1 cellular context compared by ENCODE assay signal in the genomic region with DNA sequence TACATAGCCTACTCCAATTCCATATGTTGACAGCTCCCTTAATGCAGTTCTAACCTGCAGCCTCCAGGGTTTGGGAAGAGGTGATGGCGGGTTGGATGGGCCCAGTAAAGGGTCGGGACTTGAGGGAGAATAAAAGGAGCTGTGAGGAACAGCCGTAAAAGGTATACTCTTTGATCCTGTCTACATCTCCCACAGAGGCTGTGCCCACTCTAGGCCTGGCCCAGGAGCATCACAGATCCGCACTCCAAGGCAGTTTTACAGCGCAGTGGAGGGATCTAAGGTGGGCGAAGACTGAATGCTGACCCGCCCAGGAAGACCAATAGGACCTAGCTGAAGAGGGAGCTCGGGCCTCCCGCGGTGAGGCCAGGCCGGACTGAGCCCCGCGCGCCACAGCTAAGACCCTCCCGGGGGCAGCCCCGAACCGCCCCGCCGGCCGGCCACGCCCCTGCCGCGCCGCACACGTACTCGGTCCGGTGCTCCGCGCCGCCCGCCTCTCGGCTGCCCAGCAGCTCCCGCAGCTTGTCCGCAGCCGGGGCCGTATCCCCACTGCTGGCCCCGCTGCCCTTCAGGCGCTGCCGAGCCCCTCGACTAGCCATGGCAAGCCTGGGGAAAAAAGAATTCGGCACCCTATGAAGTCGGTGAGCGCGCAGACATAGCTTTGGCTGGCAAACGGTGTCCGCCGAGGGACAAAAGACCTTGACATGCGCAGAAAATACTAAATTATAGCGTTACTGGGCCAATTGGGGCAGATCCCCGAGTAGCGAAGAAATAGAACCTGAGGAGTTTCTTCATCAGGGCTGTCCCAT.
TF ChIP-seq lines count a peak whose summit lies in the region.

A gene with protein sequence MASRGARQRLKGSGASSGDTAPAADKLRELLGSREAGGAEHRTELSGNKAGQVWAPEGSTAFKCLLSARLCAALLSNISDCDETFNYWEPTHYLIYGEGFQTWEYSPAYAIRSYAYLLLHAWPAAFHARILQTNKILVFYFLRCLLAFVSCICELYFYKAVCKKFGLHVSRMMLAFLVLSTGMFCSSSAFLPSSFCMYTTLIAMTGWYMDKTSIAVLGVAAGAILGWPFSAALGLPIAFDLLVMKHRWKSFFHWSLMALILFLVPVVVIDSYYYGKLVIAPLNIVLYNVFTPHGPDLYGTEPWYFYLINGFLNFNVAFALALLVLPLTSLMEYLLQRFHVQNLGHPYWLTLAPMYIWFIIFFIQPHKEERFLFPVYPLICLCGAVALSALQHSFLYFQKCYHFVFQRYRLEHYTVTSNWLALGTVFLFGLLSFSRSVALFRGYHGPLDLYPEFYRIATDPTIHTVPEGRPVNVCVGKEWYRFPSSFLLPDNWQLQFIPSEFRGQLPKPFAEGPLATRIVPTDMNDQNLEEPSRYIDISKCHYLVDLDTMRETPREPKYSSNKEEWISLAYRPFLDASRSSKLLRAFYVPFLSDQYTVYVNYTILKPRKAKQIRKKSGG (minus strand): TSS at position 695 of the 806 bp plus-strand sequence. CDS start 99 bp downstream, at position 596.

TF ChIP-seq in K562, 482 proteins besides CTCF, POLR2A, EP300 and RAD21 (continued from another document and continues in another):
- TF ChIP-seq, protein P1, sequence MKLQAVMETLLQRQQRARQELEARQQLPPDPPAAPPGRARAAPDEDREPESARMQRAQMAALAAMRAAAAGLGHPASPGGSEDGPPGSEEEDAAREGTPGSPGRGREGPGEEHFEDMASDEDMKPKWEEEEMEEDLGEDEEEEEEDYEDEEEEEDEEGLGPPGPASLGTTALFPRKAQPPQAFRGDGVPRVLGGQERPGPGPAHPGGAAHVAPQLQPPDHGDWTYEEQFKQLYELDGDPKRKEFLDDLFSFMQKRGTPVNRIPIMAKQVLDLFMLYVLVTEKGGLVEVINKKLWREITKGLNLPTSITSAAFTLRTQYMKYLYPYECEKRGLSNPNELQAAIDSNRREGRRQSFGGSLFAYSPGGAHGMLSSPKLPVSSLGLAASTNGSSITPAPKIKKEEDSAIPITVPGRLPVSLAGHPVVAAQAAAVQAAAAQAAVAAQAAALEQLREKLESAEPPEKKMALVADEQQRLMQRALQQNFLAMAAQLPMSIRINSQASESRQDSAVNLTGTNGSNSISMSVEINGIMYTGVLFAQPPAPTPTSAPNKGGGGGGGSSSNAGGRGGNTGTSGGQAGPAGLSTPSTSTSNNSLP (IDR thresholded peaks at IDR 0.05; ENCODE audit: borderline replicate concordance, low read depth, low read length), result peak; percentile 51; the same call in 1 of the 2 replicates
- TF ChIP-seq RBBP5 (IDR thresholded peaks at IDR 0.05; ENCODE audit: borderline replicate concordance, insufficient read depth, low read length, poor library complexity, severe bottlenecking) (peak; percentile 98), PURB (CRISPR knock-in tag; IDR thresholded peaks at IDR 0.05; ENCODE audit: low read depth) (no peak), TOE1 (IDR thresholded peaks at IDR 0.05; ENCODE audit: borderline replicate concordance) (peak; percentile 88), TOE1 (CRISPR knock-in tag; IDR thresholded peaks at IDR 0.05; ENCODE audit: borderline replicate concordance, low read depth) (no peak), TCF3 (CRISPR knock-in tag; IDR thresholded peaks at IDR 0.05) (peak; percentile 14; the same call in 1 of the 2 replicates), CREB1 (IDR thresholded peaks at IDR 0.05) (0 out of 2 replicates have a peak, but pooled peaks have one; percentile 36), CREB1 (CRISPR knock-in tag; IDR thresholded peaks at IDR 0.05) (no peak), ZBTB1 (CRISPR knock-in tag; IDR thresholded peaks at IDR 0.05; ENCODE audit: borderline replicate concordance, low read depth) (peak; percentile 61), HDAC1 (IDR thresholded peaks at IDR 0.05) (peak in 1 of 2 experiments; percentile 77; a peak in 2 of 4 replicates), CAMTA2 (CRISPR knock-in tag; conservative IDR thresholded peaks at IDR 0.05) (0 out of 2 replicates have a peak, but pooled peaks have one; percentile 56), SOX6 (IDR thresholded peaks at IDR 0.05) (peak; percentile 35; the same call in 1 of the 2 replicates), EHMT2 (IDR thresholded peaks at IDR 0.05) (peak; percentile 86), HNRNPLL (IDR thresholded peaks at IDR 0.05; ENCODE audit: low read depth, low read length, poor library complexity, severe bottlenecking) (peak; percentile 61), HNRNPL (IDR thresholded peaks at IDR 0.05; ENCODE audit: low read depth, low read length) (no peak), RBFOX2 (IDR thresholded peaks at IDR 0.05; ENCODE audit: low read depth, low read length) (peak; percentile 86), ATF7 (IDR thresholded peaks at IDR 0.05) (peak; percentile 57), MAFG (tag; conservative IDR thresholded peaks at IDR 0.05) (no peak), FOXM1 (IDR thresholded peaks at IDR 0.05; ENCODE audit: low read depth) (no peak), FOXM1 (CRISPR knock-in tag; IDR thresholded peaks at IDR 0.05; ENCODE audit: low read depth) (peak; percentile 84; the same call in 1 of the 2 replicates), MAZ (CRISPR knock-in tag; conservative IDR thresholded peaks at IDR 0.05 in 1 of 2, IDR thresholded peaks at IDR 0.05 in 1 of 2) (peak; percentile 62 to 77; a peak in 3 of 4 replicates), DACH1 (IDR thresholded peaks at IDR 0.05; ENCODE audit: partially characterized antibody) (peak; percentile 10), ZFX (CRISPR knock-in tag; IDR thresholded peaks at IDR 0.05) (peak; percentile 69), ZNF785 (CRISPR knock-in tag; IDR thresholded peaks at IDR 0.05) (no peak), SAP30 (IDR thresholded peaks at IDR 0.05; ENCODE audit: borderline replicate concordance, insufficient read depth, low read depth, low read length, poor library complexity, severe bottlenecking) (peak; percentile 82), BCOR (IDR thresholded peaks at IDR 0.05) (no peak)
- TF ChIP-seq, protein P2, sequence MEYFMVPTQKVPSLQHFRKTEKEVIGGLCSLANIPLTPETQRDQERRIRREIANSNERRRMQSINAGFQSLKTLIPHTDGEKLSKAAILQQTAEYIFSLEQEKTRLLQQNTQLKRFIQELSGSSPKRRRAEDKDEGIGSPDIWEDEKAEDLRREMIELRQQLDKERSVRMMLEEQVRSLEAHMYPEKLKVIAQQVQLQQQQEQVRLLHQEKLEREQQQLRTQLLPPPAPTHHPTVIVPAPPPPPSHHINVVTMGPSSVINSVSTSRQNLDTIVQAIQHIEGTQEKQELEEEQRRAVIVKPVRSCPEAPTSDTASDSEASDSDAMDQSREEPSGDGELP (CRISPR knock-in tag; IDR thresholded peaks at IDR 0.05; ENCODE audit: borderline replicate concordance), result peak; percentile 49; the same call in 1 of the 2 replicates
- TF ChIP-seq, protein P3, sequence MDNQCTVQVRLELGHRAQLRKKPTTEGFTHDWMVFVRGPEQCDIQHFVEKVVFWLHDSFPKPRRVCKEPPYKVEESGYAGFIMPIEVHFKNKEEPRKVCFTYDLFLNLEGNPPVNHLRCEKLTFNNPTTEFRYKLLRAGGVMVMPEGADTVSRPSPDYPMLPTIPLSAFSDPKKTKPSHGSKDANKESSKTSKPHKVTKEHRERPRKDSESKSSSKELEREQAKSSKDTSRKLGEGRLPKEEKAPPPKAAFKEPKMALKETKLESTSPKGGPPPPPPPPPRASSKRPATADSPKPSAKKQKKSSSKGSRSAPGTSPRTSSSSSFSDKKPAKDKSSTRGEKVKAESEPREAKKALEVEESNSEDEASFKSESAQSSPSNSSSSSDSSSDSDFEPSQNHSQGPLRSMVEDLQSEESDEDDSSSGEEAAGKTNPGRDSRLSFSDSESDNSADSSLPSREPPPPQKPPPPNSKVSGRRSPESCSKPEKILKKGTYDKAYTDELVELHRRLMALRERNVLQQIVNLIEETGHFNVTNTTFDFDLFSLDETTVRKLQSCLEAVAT (IDR thresholded peaks at IDR 0.05), result peak in 1 of 2 experiments; percentile 9; a peak in 1 of 4 replicates
- TF ChIP-seq, protein P4, sequence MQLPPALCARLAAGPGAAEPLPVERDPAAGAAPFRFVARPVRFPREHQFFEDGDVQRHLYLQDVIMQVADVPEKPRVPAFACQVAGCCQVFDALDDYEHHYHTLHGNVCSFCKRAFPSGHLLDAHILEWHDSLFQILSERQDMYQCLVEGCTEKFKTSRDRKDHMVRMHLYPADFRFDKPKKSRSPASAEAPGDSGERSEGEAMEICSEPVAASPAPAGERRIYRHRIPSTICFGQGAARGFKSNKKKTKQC (CRISPR knock-in tag; IDR thresholded peaks at IDR 0.05), result peak; percentile 46; the same call in 1 of the 2 replicates
- TF ChIP-seq, protein P5, sequence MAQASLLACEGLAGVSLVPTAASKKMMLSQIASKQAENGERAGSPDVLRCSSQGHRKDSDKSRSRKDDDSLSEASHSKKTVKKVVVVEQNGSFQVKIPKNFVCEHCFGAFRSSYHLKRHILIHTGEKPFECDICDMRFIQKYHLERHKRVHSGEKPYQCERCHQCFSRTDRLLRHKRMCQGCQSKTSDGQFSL (CRISPR knock-in tag; IDR thresholded peaks at IDR 0.05), result no peak
- TF ChIP-seq, protein P5 (tag; IDR thresholded peaks at IDR 0.05), result no peak
- TF ChIP-seq, protein P6, sequence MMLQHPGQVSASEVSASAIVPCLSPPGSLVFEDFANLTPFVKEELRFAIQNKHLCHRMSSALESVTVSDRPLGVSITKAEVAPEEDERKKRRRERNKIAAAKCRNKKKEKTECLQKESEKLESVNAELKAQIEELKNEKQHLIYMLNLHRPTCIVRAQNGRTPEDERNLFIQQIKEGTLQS (IDR thresholded peaks at IDR 0.05), result no peak
- TF ChIP-seq, protein P6 (CRISPR knock-in tag; conservative IDR thresholded peaks at IDR 0.05), result 0 out of 2 replicates have a peak, but pooled peaks have one; percentile 40
- TF ChIP-seq, protein P7, sequence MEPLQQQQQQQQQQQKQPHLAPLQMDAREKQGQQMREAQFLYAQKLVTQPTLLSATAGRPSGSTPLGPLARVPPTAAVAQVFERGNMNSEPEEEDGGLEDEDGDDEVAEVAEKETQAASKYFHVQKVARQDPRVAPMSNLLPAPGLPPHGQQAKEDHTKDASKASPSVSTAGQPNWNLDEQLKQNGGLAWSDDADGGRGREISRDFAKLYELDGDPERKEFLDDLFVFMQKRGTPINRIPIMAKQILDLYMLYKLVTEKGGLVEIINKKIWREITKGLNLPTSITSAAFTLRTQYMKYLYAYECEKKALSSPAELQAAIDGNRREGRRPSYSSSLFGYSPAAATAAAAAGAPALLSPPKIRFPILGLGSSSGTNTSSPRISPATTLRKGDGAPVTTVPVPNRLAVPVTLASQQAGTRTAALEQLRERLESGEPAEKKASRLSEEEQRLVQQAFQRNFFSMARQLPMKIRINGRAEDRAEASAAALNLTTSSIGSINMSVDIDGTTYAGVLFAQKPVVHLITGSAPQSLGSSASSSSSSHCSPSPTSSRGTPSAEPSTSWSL (CRISPR knock-in tag; IDR thresholded peaks at IDR 0.05; ENCODE audit: borderline replicate concordance), result 0 out of 2 replicates have a peak, but pooled peaks have one; percentile 36
- TF ChIP-seq, protein P8, sequence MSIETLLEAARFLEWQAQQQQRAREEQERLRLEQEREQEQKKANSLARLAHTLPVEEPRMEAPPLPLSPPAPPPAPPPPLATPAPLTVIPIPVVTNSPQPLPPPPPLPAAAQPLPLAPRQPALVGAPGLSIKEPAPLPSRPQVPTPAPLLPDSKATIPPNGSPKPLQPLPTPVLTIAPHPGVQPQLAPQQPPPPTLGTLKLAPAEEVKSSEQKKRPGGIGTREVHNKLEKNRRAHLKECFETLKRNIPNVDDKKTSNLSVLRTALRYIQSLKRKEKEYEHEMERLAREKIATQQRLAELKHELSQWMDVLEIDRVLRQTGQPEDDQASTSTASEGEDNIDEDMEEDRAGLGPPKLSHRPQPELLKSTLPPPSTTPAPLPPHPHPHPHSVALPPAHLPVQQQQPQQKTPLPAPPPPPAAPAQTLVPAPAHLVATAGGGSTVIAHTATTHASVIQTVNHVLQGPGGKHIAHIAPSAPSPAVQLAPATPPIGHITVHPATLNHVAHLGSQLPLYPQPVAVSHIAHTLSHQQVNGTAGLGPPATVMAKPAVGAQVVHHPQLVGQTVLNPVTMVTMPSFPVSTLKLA (conservative IDR thresholded peaks at IDR 0.05), result peak in 1 of 2 experiments; percentile 86; a peak in 2 of 4 replicates
- TF ChIP-seq, protein P9, sequence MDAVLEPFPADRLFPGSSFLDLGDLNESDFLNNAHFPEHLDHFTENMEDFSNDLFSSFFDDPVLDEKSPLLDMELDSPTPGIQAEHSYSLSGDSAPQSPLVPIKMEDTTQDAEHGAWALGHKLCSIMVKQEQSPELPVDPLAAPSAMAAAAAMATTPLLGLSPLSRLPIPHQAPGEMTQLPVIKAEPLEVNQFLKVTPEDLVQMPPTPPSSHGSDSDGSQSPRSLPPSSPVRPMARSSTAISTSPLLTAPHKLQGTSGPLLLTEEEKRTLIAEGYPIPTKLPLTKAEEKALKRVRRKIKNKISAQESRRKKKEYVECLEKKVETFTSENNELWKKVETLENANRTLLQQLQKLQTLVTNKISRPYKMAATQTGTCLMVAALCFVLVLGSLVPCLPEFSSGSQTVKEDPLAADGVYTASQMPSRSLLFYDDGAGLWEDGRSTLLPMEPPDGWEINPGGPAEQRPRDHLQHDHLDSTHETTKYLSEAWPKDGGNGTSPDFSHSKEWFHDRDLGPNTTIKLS (IDR thresholded peaks at IDR 0.05; ENCODE audit: borderline replicate concordance, low read depth), result peak; percentile 72; the same call in 1 of the 2 replicates
